11 cellular contexts compared by ENCODE assay signal in the genomic region with DNA sequence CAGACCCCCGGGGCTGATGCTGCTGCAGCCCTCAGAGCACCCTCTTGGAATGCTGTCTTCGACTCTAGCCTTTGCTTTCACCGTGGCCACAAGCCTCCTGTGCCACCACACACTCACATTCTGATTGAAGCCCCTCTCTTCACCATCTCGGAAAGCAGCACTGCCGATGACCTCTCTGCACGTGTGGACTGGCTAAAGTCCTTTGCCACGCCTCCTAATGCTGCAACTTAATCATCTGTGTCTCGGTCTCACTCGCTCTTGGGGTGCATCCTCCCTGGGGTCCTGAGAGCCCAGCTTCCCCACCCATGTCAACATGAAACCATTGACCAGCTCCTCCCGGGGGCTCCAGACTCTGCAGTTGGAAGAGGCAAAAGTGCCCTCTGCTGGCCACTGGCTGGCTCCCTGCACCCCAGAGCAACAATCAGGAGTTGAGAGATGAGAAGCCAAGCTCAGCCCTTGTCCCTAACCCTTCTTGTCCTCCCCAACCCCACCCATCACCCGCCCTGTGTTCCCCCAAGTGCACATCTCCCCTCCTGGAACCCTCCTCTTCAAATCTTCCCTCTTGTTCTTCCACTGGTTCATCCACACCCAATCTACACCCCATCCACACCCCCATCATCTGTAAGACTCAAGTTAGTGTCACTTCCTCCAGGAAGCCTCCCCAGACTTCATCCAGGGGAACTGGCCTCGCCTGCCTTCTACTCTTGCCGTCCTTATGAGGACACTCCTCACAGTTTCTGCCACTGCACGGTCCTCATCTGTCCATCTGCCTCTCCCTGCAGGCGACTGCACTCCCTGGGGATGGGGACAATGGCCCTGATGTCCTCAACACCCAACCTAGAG. TPM values are rescaled to one million over a fixed set of nuclear protein-coding genes. Genes with fewer than 3 reads are reported as not detected.
DNase-seq lines count a peak whose midpoint lies in the region; ATAC-seq, FAIRE-seq and TF ChIP-seq lines count a peak whose summit lies in the region.
"Had no signal": no experiment of that assay in that cellular context is flagged by ENCODE, and none has a peak within 500 bp of the region (broad histone marks: within the 10 kb centered on the region; RNA-seq: fewer than 3 reads in every experiment).

No MANE protein-coding gene starts in this region.

- no peaks in the 10 kb centered on the region for H3K36me3 ChIP-seq in heart left ventricle

- no peak overlapping the region for H3K27ac ChIP-seq in heart left ventricle
- H3K27ac ChIP-seq: skin epidermis had no signal

- no peaks in the 10 kb centered on the region for H3K4me1 ChIP-seq in heart left ventricle

- 43 to 49% (median 45%) methylated on average over 14 to 15 of the region's 15 CpGs for WGBS in heart left ventricle, 4 donors

- TF ChIP-seq CTCF in GM12872 (IDR thresholded peaks at IDR 0.05; ENCODE audit: insufficient read depth, low read depth, low read length) (peak; percentile 52), heart left ventricle (IDR thresholded peaks at IDR 0.05) (peak in 7 of 12 donors; percentile 8 to 49 (median 30))

- H3K4me3 ChIP-seq in heart left ventricle = no peak overlapping the region
- H3K4me3 ChIP-seq: skin epidermis had no signal

- TF ChIP-seq POLR2A in heart left ventricle (IDR thresholded peaks at IDR 0.05) = no peak

- ATAC-seq in heart left ventricle = peak in 2 of 4 donors; percentile 31 to 33

- peak; percentile 56 for DNase-seq in 8988T
- DNase-seq in RPMI8226 = peak; percentile 14
- DNase-seq in heart left ventricle = no peak
- no peak for DNase-seq in activated CD4-positive, CD25-positive, alpha-beta regulatory T cell treated with anti-CD3 and anti-CD28 coated beads, Interleukin-2, amount 50 U/mL, for 72 hours
- DNase-seq in frontal cortex (ENCODE audit: low spot score in 2 of 2) = no peak
- DNase-seq in UCSD-AML1 (lab: John Stamatoyannopoulos, UW; ENCODE audit: unreplicated experiment) = no peak
- DNase-seq in hippocampal formation (lab: John Stamatoyannopoulos, UW) = no peak
- DNase-seq: immature natural killer cell had no signal

- intact Hi-C loops in heart left ventricle (cut with DNase I) = no loop called here

- FAIRE-seq in frontal cortex (lab: Jason Lieb, UNC) = no peak

- H3K9me3 ChIP-seq in heart left ventricle = no peaks in the 10 kb centered on the region

- peaks cover 0 to 13% (median 7%) of the 10 kb centered on the region in 9 donors for H3K27me3 ChIP-seq in heart left ventricle

RNA-seq across cellular contexts. Expression of a gene that starts 23.6 kb away (rescaled TPM):
- total RNA-seq in heart left ventricle (not detected), frontal cortex (2.4 TPM)
- polyA plus RNA-seq in heart left ventricle = not detected
- total RNA-seq: T-helper 2 cell treated with Interferon-gamma antibody and Interleukin-4, amounts not matched to agents 100 ng/mL and 5 ng/mL, for 36 hours had no signal
- polyA plus RNA-seq: immature natural killer cell had no signal

Comparison
In these comparisons a context has a peak if more than half of its experiments do, and no peak if none do; other contexts are left out.
1. DNase-seq: peak in 8988T (single experiment) and RPMI8226 (single experiment); none in heart left ventricle (0 of 5), activated CD4-positive, CD25-positive, alpha-beta regulatory T cell treated with anti-CD3 and anti-CD28 coated beads, Interleukin-2, amount 50 U/mL, for 72 hours (single experiment), frontal cortex (0 of 2), UCSD-AML1 (single experiment) and hippocampal formation (0 of 2).